ENCODE assay signal across 25 cellular contexts in genomic region chr10:74036474-74036873, GRCh38. TPM values are rescaled to one million over a fixed set of nuclear protein-coding genes. Genes with fewer than 3 reads are reported as not detected.
DNase-seq lines count a peak whose midpoint lies in the region; ATAC-seq and TF ChIP-seq lines count a peak whose summit lies in the region.
"Had no signal": no experiment of that assay in that cellular context is flagged by ENCODE, and none has a peak within 500 bp of the region (broad histone marks: within the 10 kb centered on the region; RNA-seq: fewer than 3 reads in every experiment).

No MANE protein-coding gene starts in this region.

- H3K9me3 ChIP-seq in gastroesophageal sphincter (no peaks in the 10 kb centered on the region), gastrocnemius medialis (no peaks in the 10 kb centered on the region)
- H3K9me3 ChIP-seq: SJSA1 had no signal

- ATAC-seq in WTC11 (no peak), gastroesophageal sphincter (no peak), gastrocnemius medialis (no peak), GM19351 (IDR thresholded peaks at IDR 0.05; ENCODE audit: unreplicated experiment) (no peak)
- ATAC-seq: GM12878 had no signal

- TF ChIP-seq POLR2A in gastroesophageal sphincter (IDR thresholded peaks at IDR 0.05) (no peak), gastrocnemius medialis (IDR thresholded peaks at IDR 0.05) (no peak)

- no peaks in the 10 kb centered on the region for H3K27me3 Mint-ChIP-seq in WTC11 (ENCODE audit: low read depth)
- H3K27me3 Mint-ChIP-seq: CD4-positive, alpha-beta memory T cell had no signal

- TF ChIP-seq EP300 in gastroesophageal sphincter (IDR thresholded peaks at IDR 0.05): no peak

- intact Hi-C loops in gastrocnemius medialis (cut with DNase I; ENCODE audit: low total_unique reads): no loop called here

- no peak overlapping the region for H3K4me3 Mint-ChIP-seq in WTC11
- H3K4me3 Mint-ChIP-seq: CD4-positive, alpha-beta memory T cell; HFFc6 had no signal

- H3K36me3 Mint-ChIP-seq in WTC11: peaks cover 12% of the 10 kb centered on the region

- H3K4me1 ChIP-seq in gastroesophageal sphincter (peaks cover 25 to 97% (median 26%) of the 10 kb centered on the region in 3 donors), gastrocnemius medialis (peaks cover 74 to 84% of the 10 kb centered on the region in 2 donors)

- peak overlapping the region in 3 of 4 donors; percentile 27 to 80 (median 39) for H3K27ac ChIP-seq in gastroesophageal sphincter
- H3K27ac ChIP-seq in gastrocnemius medialis: peak overlapping the region; percentile 93 to 97 (median 95)
- H3K27ac ChIP-seq: KMS-11, PC-9, SJSA1 had no signal

- H3K27me3 ChIP-seq in gastroesophageal sphincter: no peaks in the 10 kb centered on the region
- H3K27me3 ChIP-seq in gastrocnemius medialis: no peaks in the 10 kb centered on the region
- H3K27me3 ChIP-seq: SJSA1 had no signal

- TF ChIP-seq CTCF in WTC11 (IDR thresholded peaks at IDR 0.05) (no peak), gastroesophageal sphincter (IDR thresholded peaks at IDR 0.05) (no peak), gastrocnemius medialis (IDR thresholded peaks at IDR 0.05 in 4 of 5, conservative IDR thresholded peaks at IDR 0.05 in 1 of 5) (no peak)

- DNase-seq in WTC11 (ENCODE audit: low spot score) (no peak), gastrocnemius medialis (no peak), SK-N-DZ (ENCODE audit: low spot score) (no peak), RPMI8226 (no peak), NCI-H1436 treated with DMSO at 0.1 percent for 48 hours (lab: John Stamatoyannopoulos, UW) (no peak)
- DNase-seq: C1 segment of cervical spinal cord; CD4-positive, alpha-beta memory T cell; COR-L47; GDM1; H7; HFFc6; MM.1S; NCI-H1048; NCI-H1417; NCI-H1694 treated with DMSO at 0.1 percent for 48 hours; NCI-H2081; NCI-H2227 treated with DMSO at 0.1 percent for 48 hours; NCI-H526 treated with DMSO at 0.1 percent for 48 hours; PC-9; Right ventricle myocardium superior had no signal

- 87 to 100% methylated on average over 2 to 4 of the region's 4 CpGs for WGBS in gastroesophageal sphincter (ENCODE audit: low coverage in 1 of 2), 2 donors

- POLR2A ChIA-PET in WTC11 (lab: Charles Lee): no interaction called here

- in situ Hi-C loops in gastrocnemius medialis (cut with MboI; ENCODE audit: low sequenced_read_pairs in 4 of 4): no loop called here

- H3K36me3 ChIP-seq in gastroesophageal sphincter (peaks cover 0 to 5% of the 10 kb centered on the region in 2 donors), gastrocnemius medialis (no peaks in the 10 kb centered on the region)

- CTCF ChIA-PET in WTC11 (lab: Charles Lee): interaction anchor here (1.8 kb wide), 1 partner anchor 45 kb away, joined by 4 read pairs; no protein-coding TSS in a partner anchor

- H3K4me1 Mint-ChIP-seq in WTC11: peaks cover 43% of the 10 kb centered on the region

- no peaks in the 10 kb centered on the region for H3K9me3 Mint-ChIP-seq in WTC11
- H3K9me3 Mint-ChIP-seq: CD4-positive, alpha-beta memory T cell; HFFc6 had no signal

- no peak overlapping the region for H3K27ac Mint-ChIP-seq in WTC11

- H3K4me3 ChIP-seq in gastroesophageal sphincter: no peak overlapping the region
- no peak overlapping the region for H3K4me3 ChIP-seq in gastrocnemius medialis
- H3K4me3 ChIP-seq: GM12878, PC-9, SJSA1 had no signal

TF ChIP-seq in WTC11, 78 proteins besides CTCF, POLR2A, EP300 and RAD21:
- TF ChIP-seq ZNF121 (CRISPR knock-in tag; IDR thresholded peaks at IDR 0.05) (peak; percentile 82; the same call in 1 of the 2 replicates), ZBTB43 (CRISPR knock-in tag; IDR thresholded peaks at IDR 0.05) (no peak), NR2C2 (CRISPR knock-in tag; IDR thresholded peaks at IDR 0.05) (no peak), ZNF219 (CRISPR knock-in tag; IDR thresholded peaks at IDR 0.05; ENCODE audit: borderline replicate concordance) (no peak), ZNF425 (CRISPR knock-in tag; conservative IDR thresholded peaks at IDR 0.05) (no peak), IRF1 (CRISPR knock-in tag; IDR thresholded peaks at IDR 0.05) (no peak), ARID4B (CRISPR knock-in tag; IDR thresholded peaks at IDR 0.05; ENCODE audit: borderline replicate concordance) (no peak), MYBL2 (CRISPR knock-in tag; IDR thresholded peaks at IDR 0.05) (no peak)

RNA-seq across cellular contexts. Expression of gene VCL, which starts 38.6 kb away (rescaled TPM):
- total RNA-seq in WTC11 (2021) (225 to 236 TPM (median 234 TPM) in 3 replicates), gastroesophageal sphincter (100 to 1,000 TPM; 433 to 615 (median 440) TPM), gastrocnemius medialis (100 to 1,000 TPM; 129 to 299 (median 210) TPM)
- 20.3 and 26.1 TPM in 2 replicates for polyA plus RNA-seq in SK-N-DZ (2014; cell fraction: cytosol; rRNA removed)
- 16.2 and 20.0 TPM in 2 replicates for polyA plus RNA-seq in SK-N-DZ (2014; cell fraction: nucleus; rRNA removed)
